1 cellular context compared by ENCODE assay signal in the genomic region with DNA sequence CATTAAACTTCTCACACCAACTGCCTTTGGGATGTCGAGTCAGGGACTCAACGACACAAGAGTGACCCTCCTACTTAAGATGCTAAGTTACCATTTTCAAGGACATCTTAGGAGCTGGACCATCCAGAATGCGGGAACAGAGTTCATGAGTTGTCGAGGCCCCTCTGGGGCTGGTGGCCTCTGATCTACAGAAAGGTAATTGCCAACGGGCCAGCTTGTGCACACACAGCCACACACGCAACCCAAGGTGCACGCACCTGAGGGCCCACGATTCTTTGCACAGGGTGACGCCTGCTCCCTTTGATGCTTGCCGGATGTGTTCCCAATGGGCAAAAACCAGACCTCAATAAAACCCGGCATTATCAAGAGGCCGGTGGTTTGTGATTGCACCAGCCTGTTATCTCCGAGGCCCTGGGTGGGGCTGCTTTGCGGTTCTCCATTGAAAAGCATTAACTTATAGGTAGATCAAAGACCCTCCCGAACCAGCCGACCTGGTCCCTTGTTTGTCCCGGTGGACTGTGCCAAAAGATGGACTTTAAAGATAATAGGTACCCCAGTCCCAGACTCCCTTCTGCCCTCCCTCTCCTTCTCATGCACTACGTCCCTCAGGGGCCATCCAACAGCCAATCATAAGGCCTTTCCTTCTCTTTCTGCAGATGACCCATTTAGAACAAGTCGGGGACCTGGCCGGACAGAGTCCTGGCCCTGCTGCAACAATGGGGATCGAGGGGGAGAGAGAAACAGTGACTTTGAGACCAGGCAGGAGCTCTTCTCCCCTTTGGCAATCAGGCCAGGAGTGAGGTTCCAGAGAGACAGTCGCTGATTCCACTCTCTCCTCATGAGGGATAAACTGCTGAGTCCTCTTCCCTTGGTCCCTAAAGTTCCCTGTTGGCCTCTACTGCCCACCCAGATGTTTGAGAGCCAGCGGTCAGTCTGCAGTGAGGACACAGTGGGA.
TF ChIP-seq lines count a peak whose summit lies in the region.

No MANE protein-coding gene starts in this region.

TF ChIP-seq in HepG2, 621 proteins besides CTCF, POLR2A, EP300 and RAD21 (continued from another document and continues in another):
- TF ChIP-seq TCF12 (IDR thresholded peaks at IDR 0.05), result no peak
- TF ChIP-seq TCF12 (CRISPR knock-in tag; IDR thresholded peaks at IDR 0.05), result peak; percentile 99
- TF ChIP-seq, protein P1, sequence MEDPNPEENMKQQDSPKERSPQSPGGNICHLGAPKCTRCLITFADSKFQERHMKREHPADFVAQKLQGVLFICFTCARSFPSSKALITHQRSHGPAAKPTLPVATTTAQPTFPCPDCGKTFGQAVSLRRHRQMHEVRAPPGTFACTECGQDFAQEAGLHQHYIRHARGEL (CRISPR knock-in tag; IDR thresholded peaks at IDR 0.05), result no peak
- peak; percentile 100 for TF ChIP-seq TCF7 (IDR thresholded peaks at IDR 0.05; ENCODE audit: low read depth)
- TF ChIP-seq NBN (conservative IDR thresholded peaks at IDR 0.05), result no peak
- TF ChIP-seq ZNF850 (CRISPR knock-in tag; conservative IDR thresholded peaks at IDR 0.05), result no peak
- no peak for TF ChIP-seq SP2 (CRISPR knock-in tag; IDR thresholded peaks at IDR 0.05)
- TF ChIP-seq PCBP2 (optimal IDR thresholded peaks at IDR 0.05; ENCODE audit: low read depth, low read length, poor library complexity, severe bottlenecking), result no peak
- 0 out of 2 replicates have a peak, but pooled peaks have one; percentile 48 for TF ChIP-seq PRMT3 (CRISPR knock-in tag; IDR thresholded peaks at IDR 0.05; ENCODE audit: borderline replicate concordance, low read depth)
- TF ChIP-seq ZNF33A (CRISPR knock-in tag; IDR thresholded peaks at IDR 0.05; ENCODE audit: borderline replicate concordance), result no peak
- TF ChIP-seq ZFP62 (CRISPR knock-in tag; IDR thresholded peaks at IDR 0.05), result no peak
- TF ChIP-seq, protein P2, sequence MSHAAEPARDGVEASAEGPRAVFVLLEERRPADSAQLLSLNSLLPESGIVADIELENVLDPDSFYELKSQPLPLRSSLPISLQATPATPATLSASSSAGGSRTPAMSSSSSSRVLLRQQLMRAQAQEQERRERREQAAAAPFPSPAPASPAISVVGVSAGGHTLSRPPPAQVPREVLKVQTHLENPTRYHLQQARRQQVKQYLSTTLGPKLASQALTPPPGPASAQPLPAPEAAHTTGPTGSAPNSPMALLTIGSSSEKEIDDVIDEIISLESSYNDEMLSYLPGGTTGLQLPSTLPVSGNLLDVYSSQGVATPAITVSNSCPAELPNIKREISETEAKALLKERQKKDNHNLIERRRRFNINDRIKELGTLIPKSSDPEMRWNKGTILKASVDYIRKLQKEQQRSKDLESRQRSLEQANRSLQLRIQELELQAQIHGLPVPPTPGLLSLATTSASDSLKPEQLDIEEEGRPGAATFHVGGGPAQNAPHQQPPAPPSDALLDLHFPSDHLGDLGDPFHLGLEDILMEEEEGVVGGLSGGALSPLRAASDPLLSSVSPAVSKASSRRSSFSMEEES (CRISPR knock-in tag; IDR thresholded peaks at IDR 0.05), result peak; percentile 96
- peak; percentile 45 for TF ChIP-seq ZNF777 (CRISPR knock-in tag; IDR thresholded peaks at IDR 0.05)
- no peak for TF ChIP-seq HOXA9 (CRISPR knock-in tag; IDR thresholded peaks at IDR 0.05; ENCODE audit: borderline replicate concordance)
- no peak; the same call in 1 of the 2 replicates for TF ChIP-seq ZNF598 (CRISPR knock-in tag; IDR thresholded peaks at IDR 0.05; ENCODE audit: borderline replicate concordance)
- TF ChIP-seq ZNF33B (CRISPR knock-in tag; IDR thresholded peaks at IDR 0.05), result no peak
- peak; percentile 83; the same call in 1 of the 2 replicates for TF ChIP-seq ZBTB20 (CRISPR knock-in tag; IDR thresholded peaks at IDR 0.05; ENCODE audit: borderline replicate concordance, low read depth)
- TF ChIP-seq ZSCAN9 (CRISPR knock-in tag; IDR thresholded peaks at IDR 0.05; ENCODE audit: borderline replicate concordance), result peak; percentile 93
- TF ChIP-seq SNRNP70 (IDR thresholded peaks at IDR 0.05; ENCODE audit: low read depth, low read length), result no peak
- TF ChIP-seq ZBTB1 (CRISPR knock-in tag; IDR thresholded peaks at IDR 0.05; ENCODE audit: borderline replicate concordance), result peak; percentile 93; the same call in 1 of the 2 replicates
- peak; percentile 35; the same call in 1 of the 2 replicates for TF ChIP-seq ZBTB8A (CRISPR knock-in tag; IDR thresholded peaks at IDR 0.05; ENCODE audit: borderline replicate concordance, low read depth)
- no peak for TF ChIP-seq CEBPZ (IDR thresholded peaks at IDR 0.05; ENCODE audit: low read length)
- peak; percentile 67; the same call in 1 of the 2 replicates for TF ChIP-seq KDM5B (CRISPR knock-in tag; IDR thresholded peaks at IDR 0.05; ENCODE audit: borderline replicate concordance)
- peak; percentile 39; the same call in 1 of the 2 replicates for TF ChIP-seq ZSCAN31 (CRISPR knock-in tag; IDR thresholded peaks at IDR 0.05; ENCODE audit: low read depth)
- TF ChIP-seq YEATS4 (CRISPR knock-in tag; IDR thresholded peaks at IDR 0.05; ENCODE audit: borderline replicate concordance), result peak; percentile 86; the same call in 1 of the 2 replicates
- 0 out of 2 replicates have a peak, but pooled peaks have one; percentile 42 for TF ChIP-seq XBP1 (CRISPR knock-in tag; IDR thresholded peaks at IDR 0.05)
- peak; percentile 73 for TF ChIP-seq ZNF12 (CRISPR knock-in tag; IDR thresholded peaks at IDR 0.05)
- TF ChIP-seq ZNF773 (CRISPR knock-in tag; IDR thresholded peaks at IDR 0.05; ENCODE audit: borderline replicate concordance), result 0 out of 2 replicates have a peak, but pooled peaks have one; percentile 56
- TF ChIP-seq SOX6 (IDR thresholded peaks at IDR 0.05), result no peak
- TF ChIP-seq SOX6 (CRISPR knock-in tag; IDR thresholded peaks at IDR 0.05), result peak; percentile 99
- no peak; the same call in 1 of the 2 replicates for TF ChIP-seq ZNF512 (CRISPR knock-in tag; IDR thresholded peaks at IDR 0.05)
- TF ChIP-seq TEF (CRISPR knock-in tag; IDR thresholded peaks at IDR 0.05), result no peak; the same call in 1 of the 2 replicates
- TF ChIP-seq ZNF547 (CRISPR knock-in tag; IDR thresholded peaks at IDR 0.05), result peak; percentile 20; the same call in 1 of the 2 replicates
- TF ChIP-seq MLLT10 (CRISPR knock-in tag; IDR thresholded peaks at IDR 0.05), result no peak
- peak; percentile 8 for TF ChIP-seq PRPF4 (IDR thresholded peaks at IDR 0.05; ENCODE audit: low read depth, low read length, poor library complexity, severe bottlenecking)
- TF ChIP-seq ZNF790 (CRISPR knock-in tag; IDR thresholded peaks at IDR 0.05; ENCODE audit: borderline replicate concordance), result no peak
- peak; percentile 79 for TF ChIP-seq GATAD1 (CRISPR knock-in tag; IDR thresholded peaks at IDR 0.05)
- TF ChIP-seq ZNF276 (CRISPR knock-in tag; IDR thresholded peaks at IDR 0.05; ENCODE audit: low read depth), result peak; percentile 88; the same call in 1 of the 2 replicates
- peak; percentile 77; the same call in 1 of the 2 replicates for TF ChIP-seq SNAI1 (CRISPR knock-in tag; IDR thresholded peaks at IDR 0.05; ENCODE audit: borderline replicate concordance)
- TF ChIP-seq ZFY (CRISPR knock-in tag; IDR thresholded peaks at IDR 0.05), result peak; percentile 74
- TF ChIP-seq ZNF766 (CRISPR knock-in tag; IDR thresholded peaks at IDR 0.05; ENCODE audit: borderline replicate concordance), result peak; percentile 61; the same call in 1 of the 2 replicates
- peak; percentile 66; the same call in 1 of the 2 replicates for TF ChIP-seq ZNF460 (CRISPR knock-in tag; IDR thresholded peaks at IDR 0.05; ENCODE audit: borderline replicate concordance)
- TF ChIP-seq ZNF614 (CRISPR knock-in tag; IDR thresholded peaks at IDR 0.05; ENCODE audit: borderline replicate concordance), result peak; percentile 95; the same call in 1 of the 2 replicates
- TF ChIP-seq ATF7-NPFF (CRISPR knock-in tag; IDR thresholded peaks at IDR 0.05; ENCODE audit: low read depth), result peak; percentile 45; the same call in 1 of the 2 replicates
- TF ChIP-seq EED (CRISPR knock-in tag; IDR thresholded peaks at IDR 0.05), result no peak
- peak; percentile 59; the same call in 1 of the 2 replicates for TF ChIP-seq ZMYM2 (CRISPR knock-in tag; IDR thresholded peaks at IDR 0.05)
- peak; percentile 77 for TF ChIP-seq ZNF281 (CRISPR knock-in tag; IDR thresholded peaks at IDR 0.05; ENCODE audit: borderline replicate concordance)
- TF ChIP-seq ZNF232 (CRISPR knock-in tag; IDR thresholded peaks at IDR 0.05; ENCODE audit: borderline replicate concordance), result 0 out of 2 replicates have a peak, but pooled peaks have one; percentile 23
